Comparison of ENCODE assay signal across 15 cellular contexts in the genomic region with DNA sequence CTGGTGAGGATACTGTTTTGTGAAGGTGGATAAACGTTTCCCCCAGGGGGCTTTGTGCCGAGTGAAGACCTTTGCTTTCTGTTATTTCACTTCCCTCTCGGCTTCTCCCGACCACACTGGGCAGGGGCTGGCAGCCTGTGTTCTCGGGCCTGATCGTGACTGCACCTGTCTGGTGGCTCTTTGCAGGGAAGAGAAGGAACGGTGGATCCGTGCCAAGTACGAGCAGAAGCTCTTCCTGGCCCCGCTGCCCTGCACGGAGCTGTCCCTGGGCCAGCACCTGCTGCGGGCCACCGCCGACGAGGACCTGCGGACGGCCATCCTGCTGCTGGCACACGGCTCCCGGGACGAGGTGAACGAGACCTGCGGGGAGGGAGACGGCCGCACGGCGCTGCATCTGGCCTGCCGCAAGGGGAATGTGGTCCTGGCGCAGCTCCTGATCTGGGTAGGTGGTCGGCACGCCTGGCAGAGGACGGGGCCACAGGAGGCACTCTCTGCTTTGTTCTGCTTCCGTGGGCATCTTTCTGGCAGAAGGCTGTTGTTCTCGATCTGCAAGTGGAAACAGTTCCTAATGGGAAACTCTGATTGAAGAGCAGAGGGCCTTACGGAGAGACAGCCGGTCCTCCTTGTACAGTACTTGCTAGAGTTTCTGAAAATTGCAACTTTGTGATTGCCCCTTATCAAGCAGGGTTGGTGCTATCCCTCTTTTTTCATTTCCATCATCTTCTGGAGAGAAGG. TPM values are rescaled to one million over a fixed set of nuclear protein-coding genes. Genes with fewer than 3 reads are reported as not detected.
"Had no signal": no experiment of that assay in that cellular context is flagged by ENCODE, and none has a peak within 500 bp of the region (broad histone marks: within the 10 kb centered on the region; RNA-seq: fewer than 3 reads in every experiment).

No MANE protein-coding gene starts in this region.

- H3K27ac Mint-ChIP-seq: activated naive CD4-positive, alpha-beta T cell treated with anti-CD3 and anti-CD28 coated beads for 36 hours; activated T-helper 1 cell treated with anti-CD3 and anti-CD28 coated beads, Interleukin-12 subunit alpha, Interleukin-12 subunit beta, Interleukin-2, Interleukin-4 antibody, amounts not matched to agents 30 ng/mL and 10 ng/mL and 1 ng/mL, durations not matched to agents 14 hours and 24 hours and 36 hours; naive B cell; stimulated activated memory B cell treated with anti-CD40 and anti-IgM and Interleukin-4, amounts not matched to agents 10 μg/mL and 1 μg/mL and 100 μg/mL, for 72 hours had no signal

- H3K36me3 Mint-ChIP-seq: naive B cell; stimulated activated memory B cell treated with anti-CD40 and anti-IgM and Interleukin-4, amounts not matched to agents 10 μg/mL and 1 μg/mL and 100 μg/mL, for 72 hours had no signal

- H3K27me3 ChIP-seq: colonic mucosa, esophagus muscularis mucosa, tibial nerve, uterus had no signal

- H3K4me1 ChIP-seq: colonic mucosa, esophagus muscularis mucosa, uterus had no signal

- ATAC-seq: activated CD4-positive, CD25-positive, alpha-beta regulatory T cell treated with anti-CD3 and anti-CD28 coated beads, Interleukin-2, amount 50 U/mL, for 24 hours; left colon; stimulated activated memory B cell treated with anti-CD40 and anti-IgM and Interleukin-4, amounts not matched to agents 10 μg/mL and 1 μg/mL and 100 μg/mL, for 72 hours had no signal

- H3K9me3 ChIP-seq: colonic mucosa, esophagus muscularis mucosa, neutrophil, tibial nerve, uterus had no signal

- DNase-seq: activated CD4-positive, alpha-beta T cell treated with anti-CD3 and anti-CD28 coated beads, Interleukin-2, amount 50 U/mL, for 1 hour; activated CD8-positive, alpha-beta memory T cell treated with anti-CD3 and anti-CD28 coated beads for 24 hours; activated naive CD4-positive, alpha-beta T cell treated with anti-CD3 and anti-CD28 coated beads for 36 hours; colonic mucosa; left colon; naive B cell; retina; stimulated activated CD4-positive, alpha-beta T cell treated with anti-CD3 and anti-CD28 coated beads, Interleukin-2, amount 100 ng/mL, for 48 hours; uterus had no signal

- H3K4me3 ChIP-seq: colonic mucosa, esophagus muscularis mucosa, tibial nerve, uterus had no signal

- H3K9me3 Mint-ChIP-seq: activated naive CD4-positive, alpha-beta T cell treated with anti-CD3 and anti-CD28 coated beads for 36 hours; activated T-helper 1 cell treated with anti-CD3 and anti-CD28 coated beads, Interleukin-12 subunit alpha, Interleukin-12 subunit beta, Interleukin-2, Interleukin-4 antibody, amounts not matched to agents 30 ng/mL and 10 ng/mL and 1 ng/mL, durations not matched to agents 14 hours and 24 hours and 36 hours; stimulated activated memory B cell treated with anti-CD40 and anti-IgM and Interleukin-4, amounts not matched to agents 10 μg/mL and 1 μg/mL and 100 μg/mL, for 72 hours had no signal

- H3K27ac ChIP-seq: colonic mucosa, esophagus muscularis mucosa, neutrophil, tibial nerve, uterus had no signal

- H3K36me3 ChIP-seq: colonic mucosa, neutrophil, uterus had no signal

- H3K4me3 Mint-ChIP-seq: activated naive CD4-positive, alpha-beta T cell treated with anti-CD3 and anti-CD28 coated beads for 36 hours; activated T-helper 1 cell treated with anti-CD3 and anti-CD28 coated beads, Interleukin-12 subunit alpha, Interleukin-12 subunit beta, Interleukin-2, Interleukin-4 antibody, amounts not matched to agents 30 ng/mL and 10 ng/mL and 1 ng/mL, durations not matched to agents 14 hours and 24 hours and 36 hours; stimulated activated memory B cell treated with anti-CD40 and anti-IgM and Interleukin-4, amounts not matched to agents 10 μg/mL and 1 μg/mL and 100 μg/mL, for 72 hours had no signal

- H3K4me1 Mint-ChIP-seq: naive B cell; stimulated activated memory B cell treated with anti-CD40 and anti-IgM and Interleukin-4, amounts not matched to agents 10 μg/mL and 1 μg/mL and 100 μg/mL, for 72 hours had no signal

RNA-seq across cellular contexts. Expression of gene GBX2, which starts 48.0 kb away (rescaled TPM):
- total RNA-seq: activated naive CD4-positive, alpha-beta T cell treated with anti-CD3 and anti-CD28 coated beads for 36 hours; activated T-helper 1 cell treated with anti-CD3 and anti-CD28 coated beads, Interleukin-12 subunit alpha, Interleukin-12 subunit beta, Interleukin-2, Interleukin-4 antibody, amounts not matched to agents 30 ng/mL and 10 ng/mL and 1 ng/mL, durations not matched to agents 14 hours and 24 hours and 36 hours; colonic mucosa; esophagus muscularis mucosa; left colon; tibial nerve; uterus had no signal
